Comparison of ENCODE assay signal across 8 cellular contexts in the genomic region with DNA sequence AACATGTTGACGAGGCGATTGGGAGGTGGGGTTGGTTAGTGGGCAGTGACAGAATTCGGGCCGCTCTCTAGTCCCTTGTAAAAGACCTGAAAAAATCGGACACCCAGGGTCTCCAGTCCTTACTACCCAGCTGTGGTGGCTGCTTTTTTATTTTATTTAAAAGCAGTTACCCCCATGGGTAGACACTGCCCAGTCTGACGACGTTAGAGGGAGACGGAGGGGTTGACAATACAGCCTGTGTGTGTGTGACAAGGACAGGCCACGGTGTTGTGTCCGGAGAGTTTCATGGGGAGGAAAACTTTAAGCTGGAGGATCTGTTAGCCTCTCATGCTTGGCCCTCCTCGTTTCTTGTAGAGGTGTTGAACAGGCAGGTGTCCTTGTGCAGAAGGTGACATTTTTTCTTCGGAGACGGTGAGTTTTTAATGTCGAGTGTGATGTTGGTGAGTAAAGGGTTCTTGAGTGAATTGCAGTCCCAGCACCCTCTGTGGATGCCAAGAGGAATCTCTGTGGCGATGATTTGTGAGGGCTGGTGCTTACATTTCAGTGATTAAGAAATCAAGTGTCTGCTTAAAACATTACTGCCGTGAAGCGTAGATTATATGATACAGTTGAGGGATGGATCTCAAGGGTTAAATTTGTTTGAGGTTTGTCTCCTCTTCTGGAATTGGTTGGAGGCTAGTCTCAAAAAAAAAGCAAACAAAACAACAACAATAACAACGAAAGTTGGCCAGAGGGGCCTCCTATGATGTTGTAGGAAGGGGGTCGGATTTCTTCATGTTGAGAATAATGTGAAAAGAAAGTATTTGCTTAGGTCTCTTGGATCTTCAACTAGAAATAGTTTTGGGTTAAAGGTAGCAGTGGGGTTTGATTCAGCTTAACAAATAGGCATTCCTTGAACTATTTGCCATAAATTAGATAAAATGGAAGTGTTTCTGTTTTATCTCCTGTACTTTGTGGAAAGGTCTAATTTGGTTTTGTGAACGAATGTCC. TPM values are rescaled to one million over a fixed set of nuclear protein-coding genes. Genes with fewer than 3 reads are reported as not detected.
DNase-seq lines count a peak whose midpoint lies in the region; ATAC-seq and TF ChIP-seq lines count a peak whose summit lies in the region.

No MANE protein-coding gene starts in this region.

- peak overlapping the region; percentile 89 to 92 for H3K4me3 Mint-ChIP-seq in effector memory CD8-positive, alpha-beta T cell

- POLR2A ChIA-PET in Panc1 (lab: Charles Lee), result interaction anchor here (0.6 kb wide), 1 partner anchor 83 kb away, joined by 4 read pairs; no protein-coding TSS in a partner anchor

- H3K27me3 Mint-ChIP-seq in effector memory CD8-positive, alpha-beta T cell, result no peaks in the 10 kb centered on the region

- H3K27me3 ChIP-seq in Panc1 (ENCODE audit: control insufficient read depth, insufficient read depth, low read length) (no peaks in the 10 kb centered on the region), mucosa of stomach (ENCODE audit: control insufficient read depth, insufficient read depth, low read length) (no peaks in the 10 kb centered on the region), aorta (ENCODE audit: control insufficient read depth in 1 of 2, insufficient read depth in 2 of 2, low read length in 1 of 2) (no peaks in the 10 kb centered on the region)

- H3K9me3 ChIP-seq in Panc1 (ENCODE audit: control insufficient read depth, insufficient read depth, low read depth, low read length) (no peaks in the 10 kb centered on the region), mucosa of stomach (ENCODE audit: control insufficient read depth, low read length) (no peaks in the 10 kb centered on the region), aorta (ENCODE audit: control insufficient read depth, low read length) (no peaks in the 10 kb centered on the region)

- TF ChIP-seq POLR2A in GM18505 (IDR thresholded peaks at IDR 0.05; ENCODE audit: borderline replicate concordance, extremely low read depth, insufficient read depth, insufficient read length), result no peak

- in situ Hi-C loops in Panc1 (cut with HindIII; ENCODE audit: low pct_unique_long_range_greater_than_20kb, low sequenced_read_pairs), result no loop called here

- 6% methylated on average over 20 of the region's 20 CpGs for WGBS in aorta, 2 donors

- peaks cover 50 to 68% of the 10 kb centered on the region in 2 donors for H3K4me1 Mint-ChIP-seq in effector memory CD8-positive, alpha-beta T cell (ENCODE audit: low read depth in 2 of 2)

- H3K4me1 ChIP-seq in Panc1 (ENCODE audit: control insufficient read depth, insufficient read depth, low read length), result peaks cover 33% of the 10 kb centered on the region
- peaks cover 13% of the 10 kb centered on the region for H3K4me1 ChIP-seq in mucosa of stomach (ENCODE audit: control insufficient read depth, insufficient read depth, low read length)
- peaks cover 0 to 3% of the 10 kb centered on the region in 2 donors for H3K4me1 ChIP-seq in aorta (ENCODE audit: control insufficient read depth in 1 of 2, insufficient read depth in 2 of 2, low read length in 2 of 2)

- H3K9ac ChIP-seq in mucosa of stomach (ENCODE audit: low read length), result peak overlapping the region; percentile 72

- H3K9me3 Mint-ChIP-seq in effector memory CD8-positive, alpha-beta T cell, result no peaks in the 10 kb centered on the region

- BruUV-seq in Panc1 (replicated peaks; lab: Mats Ljungman, UMichigan), result no TSS peak

- intact Hi-C loops in Panc1 (cut with micrococcal nuclease; ENCODE audit: unreplicated experiment) (no loop called here), aorta (cut with DNase I) (loop anchor here in 1 of 2 donors (5.0 kb wide), 1 partner anchor 300 kb away; a partner anchor contains a TSS)

- ATAC-seq in Panc1, result 0 out of 2 replicates have a peak, but pooled peaks have one; percentile 18
- ATAC-seq in effector memory CD8-positive, alpha-beta T cell (replicated peaks), result no peak
- no peak for ATAC-seq in aorta (ENCODE audit: low FRiP score)
- no peak for ATAC-seq in HG03520 (IDR thresholded peaks at IDR 0.05; ENCODE audit: unreplicated experiment)
- ATAC-seq in GM18505 (IDR thresholded peaks at IDR 0.05; ENCODE audit: unreplicated experiment), result no peak

- TF ChIP-seq CTCF in Panc1 (IDR thresholded peaks at IDR 0.05), result no peak

- CTCF ChIA-PET in Panc1 (lab: Charles Lee), result no interaction called here

- no peaks in the 10 kb centered on the region; the same call in 1 of the 2 replicates for H3K36me3 ChIP-seq in Panc1 (ENCODE audit: control insufficient read depth, insufficient read depth, low read length)
- H3K36me3 ChIP-seq in mucosa of stomach (ENCODE audit: control insufficient read depth, insufficient read depth, low read length), result no peaks in the 10 kb centered on the region
- no peaks in the 10 kb centered on the region for H3K36me3 ChIP-seq in aorta (ENCODE audit: control insufficient read depth in 1 of 2, insufficient read depth in 2 of 2, low read length in 1 of 2)

- H3K4me3 ChIP-seq in Panc1 (ENCODE audit: low read depth in 2 of 2, low read length in 2 of 2) (peak overlapping the region; percentile 66 to 69), mucosa of stomach (ENCODE audit: low read length) (peak overlapping the region; percentile 71), aorta (ENCODE audit: low read length in 2 of 2) (peak overlapping the region; percentile 91 to 99)

- H3K27ac ChIP-seq in Panc1 (ENCODE audit: low read length), result peak overlapping the region; percentile 62
- no peak overlapping the region for H3K27ac ChIP-seq in aorta (ENCODE audit: low read depth in 1 of 2, low read length in 2 of 2)

- DNase-seq in activated CD4-positive, alpha-beta T cell treated with anti-CD3 and anti-CD28 coated beads for 48 hours, result peak; percentile 5
- DNase-seq in activated CD4-positive, alpha-beta T cell treated with anti-CD3 and anti-CD28 coated beads, Interleukin-2, amount 50 U/mL, for 1 hour, result no peak
- DNase-seq in Panc1 (ENCODE audit: low read depth, low spot score), result no peak
- peak in 1 of 3 experiments; percentile 28 for DNase-seq in effector memory CD8-positive, alpha-beta T cell
- no peak for DNase-seq in aorta

- peaks cover 17% of the 10 kb centered on the region for H3K36me3 Mint-ChIP-seq in effector memory CD8-positive, alpha-beta T cell (ENCODE audit: insufficient read depth)

- peak overlapping the region; percentile 94 to 97 for H3K27ac Mint-ChIP-seq in effector memory CD8-positive, alpha-beta T cell

RNA-seq across cellular contexts. Expression of a gene that starts 1.5 kb away (rescaled TPM):
- total RNA-seq in Panc1 (2021; ENCODE audit: unreplicated experiment) (24.6 TPM), aorta (10 to 100 TPM; 41.6 to 68.1 TPM)
- polyA plus RNA-seq in Panc1 (2012; ENCODE audit: insufficient read length), result 12.2 TPM
- 10 to 100 TPM in 1 of 2 donors, 1 to 10 TPM in 1; 6.5 to 11.8 TPM for polyA plus RNA-seq in aorta
